Comparison of ENCODE assay signal across 7 cellular contexts in genomic region chr2:32166115-32166549, GRCh38. TPM values are rescaled to one million over a fixed set of nuclear protein-coding genes. Genes with fewer than 3 reads are reported as not detected.
A peak's percentile ranks its signal among the peaks of the same experiment; 100 is the strongest.
DNase-seq lines count a peak whose midpoint lies in the region; ATAC-seq and TF ChIP-seq lines count a peak whose summit lies in the region.

No MANE protein-coding gene starts in this region.

- CTCF ChIA-PET in GM10248 (lab: Yijun Ruan, JAX) = interaction anchor here (1.2 to 1.7 kb wide), 4 partner anchors 10 to 107 kb away, joined by 3 to 5 read pairs (median 3); no protein-coding TSS in a partner anchor

- H3K4me3 Mint-ChIP-seq in HFFc6 = peak overlapping the region; percentile 93
- H3K4me3 Mint-ChIP-seq in activated T-helper 2 cell treated with anti-CD3 and anti-CD28 coated beads, Interferon-gamma antibody, Interleukin-2, Interleukin-4, amounts not matched to agents 10 μg/mL and 5 μg/mL and 100 μg/mL, durations not matched to agents 14 hours and 24 hours and 36 hours (ENCODE audit: low read depth) = peak overlapping the region; percentile 100
- H3K4me3 Mint-ChIP-seq in stimulated activated naive CD8-positive, alpha-beta T cell treated with anti-CD3 and anti-CD28 coated beads, Interleukin-15, amount 100 ng/mL, for 72 hours = peak overlapping the region; percentile 99

- H3K27ac Mint-ChIP-seq in HFFc6 = peak overlapping the region; percentile 98
- peak overlapping the region; percentile 97 for H3K27ac Mint-ChIP-seq in activated T-helper 2 cell treated with anti-CD3 and anti-CD28 coated beads, Interferon-gamma antibody, Interleukin-2, Interleukin-4, amounts not matched to agents 10 μg/mL and 5 μg/mL and 100 μg/mL, durations not matched to agents 14 hours and 24 hours and 36 hours
- H3K27ac Mint-ChIP-seq in stimulated activated naive CD8-positive, alpha-beta T cell treated with anti-CD3 and anti-CD28 coated beads, Interleukin-15, amount 100 ng/mL, for 72 hours = peak overlapping the region; percentile 99

- peaks cover 24% of the 10 kb centered on the region for H3K4me1 Mint-ChIP-seq in HFFc6 (ENCODE audit: low read depth)
- peaks cover 33% of the 10 kb centered on the region for H3K4me1 Mint-ChIP-seq in activated T-helper 2 cell treated with anti-CD3 and anti-CD28 coated beads, Interferon-gamma antibody, Interleukin-2, Interleukin-4, amounts not matched to agents 10 μg/mL and 5 μg/mL and 100 μg/mL, durations not matched to agents 14 hours and 24 hours and 36 hours (ENCODE audit: low read depth)
- peaks cover 31% of the 10 kb centered on the region for H3K4me1 Mint-ChIP-seq in stimulated activated naive CD8-positive, alpha-beta T cell treated with anti-CD3 and anti-CD28 coated beads, Interleukin-15, amount 100 ng/mL, for 72 hours

- POLR2A ChIA-PET in GM10248 (lab: Yijun Ruan, JAX) = interaction anchor here (0.6 to 1.2 kb wide), 6 partner anchors 14 to 1857 kb away, joined by 3 to 6 read pairs (median 3); partner anchors contain the start of genes DPY30 and SPAST

- intact Hi-C loops in activated T-helper 2 cell treated with anti-CD3 and anti-CD28 coated beads, Interferon-gamma antibody, Interleukin-2, Interleukin-4, amounts not matched to agents 10 μg/mL and 5 μg/mL and 100 μg/mL, durations not matched to agents 14 hours and 24 hours and 36 hours (cut with micrococcal nuclease) = loop anchor here (2.0 kb wide), 1 partner anchor 23 kb away; no protein-coding TSS in a partner anchor

- H3K9me3 Mint-ChIP-seq in HFFc6 = no peaks in the 10 kb centered on the region
- no peaks in the 10 kb centered on the region for H3K9me3 Mint-ChIP-seq in activated T-helper 2 cell treated with anti-CD3 and anti-CD28 coated beads, Interferon-gamma antibody, Interleukin-2, Interleukin-4, amounts not matched to agents 10 μg/mL and 5 μg/mL and 100 μg/mL, durations not matched to agents 14 hours and 24 hours and 36 hours
- no peaks in the 10 kb centered on the region for H3K9me3 Mint-ChIP-seq in stimulated activated naive CD8-positive, alpha-beta T cell treated with anti-CD3 and anti-CD28 coated beads, Interleukin-15, amount 100 ng/mL, for 72 hours

- no peaks in the 10 kb centered on the region for H3K27me3 Mint-ChIP-seq in HFFc6 (ENCODE audit: insufficient read depth)
- no peaks in the 10 kb centered on the region for H3K27me3 Mint-ChIP-seq in activated T-helper 2 cell treated with anti-CD3 and anti-CD28 coated beads, Interferon-gamma antibody, Interleukin-2, Interleukin-4, amounts not matched to agents 10 μg/mL and 5 μg/mL and 100 μg/mL, durations not matched to agents 14 hours and 24 hours and 36 hours (ENCODE audit: low read depth)
- no peaks in the 10 kb centered on the region for H3K27me3 Mint-ChIP-seq in stimulated activated naive CD8-positive, alpha-beta T cell treated with anti-CD3 and anti-CD28 coated beads, Interleukin-15, amount 100 ng/mL, for 72 hours

- DNase-seq in HFFc6 (no peak), middle frontal gyrus (ENCODE audit: extremely low spot score, low spot score) (no peak), GM10248 (ENCODE audit: extremely low spot score) (no peak), NCI-H526 (lab: John Stamatoyannopoulos, UW) (no peak)
- DNase-seq in activated T-helper 2 cell treated with anti-CD3 and anti-CD28 coated beads, Interferon-gamma antibody, Interleukin-2, Interleukin-4, amounts not matched to agents 10 μg/mL and 5 μg/mL and 100 μg/mL, durations not matched to agents 14 hours and 24 hours and 36 hours (ENCODE audit: low spot score) = no peak
- DNase-seq in stimulated activated naive CD8-positive, alpha-beta T cell treated with anti-CD3 and anti-CD28 coated beads, Interleukin-15, amount 100 ng/mL, for 72 hours = no peak

- no peak for ATAC-seq in stimulated activated naive CD8-positive, alpha-beta T cell treated with anti-CD3 and anti-CD28 coated beads, Interleukin-15, amount 100 ng/mL, for 72 hours

- peak overlapping the region; percentile 91 for H3K4me3 ChIP-seq in iPS-18c (ENCODE audit: insufficient read depth, low read depth, low read length)

- TF ChIP-seq CTCF in HFFc6 (IDR thresholded peaks at IDR 0.05) = no peak
- no peak for TF ChIP-seq CTCF in GM10248 (IDR thresholded peaks at IDR 0.05; ENCODE audit: control extremely low read depth, extremely low read depth, low read depth, missing control alignments)

- no peaks in the 10 kb centered on the region for H3K9me3 ChIP-seq in iPS-18c (ENCODE audit: control insufficient read depth, insufficient read depth, low read length)

- H3K36me3 Mint-ChIP-seq in HFFc6 (ENCODE audit: low read depth) = peaks cover 21% of the 10 kb centered on the region
- peaks cover 27% of the 10 kb centered on the region for H3K36me3 Mint-ChIP-seq in activated T-helper 2 cell treated with anti-CD3 and anti-CD28 coated beads, Interferon-gamma antibody, Interleukin-2, Interleukin-4, amounts not matched to agents 10 μg/mL and 5 μg/mL and 100 μg/mL, durations not matched to agents 14 hours and 24 hours and 36 hours (ENCODE audit: low read depth)

RNA-seq across cellular contexts. Expression of gene SLC30A6, which starts 0.5 kb away (rescaled TPM):
- 10 to 100 TPM; 23.9 to 34.7 (median 30.1) TPM for total RNA-seq in HFFc6 (2021; fragmentation: NEBNext Ultra II Directional; extraction: Animal tissue kit (Norgen Biotek cat#: 25700))
- total RNA-seq in activated T-helper 2 cell treated with anti-CD3 and anti-CD28 coated beads, Interferon-gamma antibody, Interleukin-2, Interleukin-4, amounts not matched to agents 10 μg/mL and 5 μg/mL and 100 μg/mL, durations not matched to agents 14 hours and 24 hours and 36 hours = 20.8 and 22.2 TPM in 2 replicates
